In genomic region chr15:54620916-54621315, GRCh38 we compare ENCODE assay signal across 22 cellular contexts.
"Had no signal": no experiment of that assay in that cellular context is flagged by ENCODE, and none has a peak within 500 bp of the region (broad histone marks: within the 10 kb centered on the region; RNA-seq: fewer than 3 reads in every experiment).

No MANE protein-coding gene starts in this region.

- ATAC-seq: K562 had no signal

- H3K4me1 Mint-ChIP-seq: IgD-negative memory B cell had no signal

- H3K4me3 ChIP-seq: K562, PC-9, Peyer's patch, SJSA1, SK-N-MC had no signal

- H3K27me3 Mint-ChIP-seq: IgD-negative memory B cell had no signal

- H2AFZ ChIP-seq: PC-9 had no signal

- H3K27ac ChIP-seq: HL-60, PC-9, Peyer's patch, SJSA1, SK-N-MC had no signal

- H3K27me3 ChIP-seq: Peyer's patch, SJSA1 had no signal

- H3K4me3 Mint-ChIP-seq: IgD-negative memory B cell had no signal

- DNase-seq: NCI-H1092; NCI-H1105 treated with DMSO at 0.1 percent for 48 hours; NCI-H1417 treated with DMSO at 0.1 percent for 48 hours; NCI-H146; NCI-H1694 treated with DMSO at 0.1 percent for 48 hours; NCI-H1930; NCI-H2081; NCI-H2107; NCI-H2227 treated with DMSO at 0.1 percent for 48 hours; NCI-H524; NCI-H526 treated with DMSO at 0.1 percent for 48 hours; NCI-H774; NK-92 treated with Interleukin-12 subunit alpha and Interleukin-12 subunit beta, amount 100 ng/mL, for 24 hours; PC-9; Peyer's patch; Right ventricle myocardium superior; SIG-M5 had no signal

- H3K36me3 Mint-ChIP-seq: IgD-negative memory B cell had no signal

- H3K36me3 ChIP-seq: Peyer's patch, SJSA1 had no signal

- H3K4me1 ChIP-seq: Peyer's patch, SJSA1 had no signal

- H3K4me2 ChIP-seq: PC-9 had no signal

- H3K9me3 ChIP-seq: Peyer's patch, SJSA1 had no signal
